1 cellular context compared by ENCODE assay signal in genomic region chr17:45270828-45271418, GRCh38.
TF ChIP-seq lines count a peak whose summit lies in the region.

No MANE protein-coding gene starts in this region.

TF ChIP-seq in GM12878, 131 proteins besides CTCF, POLR2A, EP300 and RAD21:
- TF ChIP-seq HDGF (IDR thresholded peaks at IDR 0.05) (no peak), PML (IDR thresholded peaks at IDR 0.05; ENCODE audit: low read length) (no peak), ATF2 (IDR thresholded peaks at IDR 0.05; ENCODE audit: low read length) (no peak), SIN3A (IDR thresholded peaks at IDR 0.05; ENCODE audit: low read depth, low read length) (no peak), REST (IDR thresholded peaks at IDR 0.05; ENCODE audit: low read depth, low read length) (no peak), SREBF1 (IDR thresholded peaks at IDR 0.05; ENCODE audit: low read length) (no peak), ZSCAN29 (IDR thresholded peaks at IDR 0.05) (no peak), POU2F2 (IDR thresholded peaks at IDR 0.05; ENCODE audit: borderline replicate concordance, low read depth, low read length) (no peak), ZNF384 (IDR thresholded peaks at IDR 0.05; ENCODE audit: borderline replicate concordance, low read depth, low read length) (no peak), PRDM15 (CRISPR knock-in tag; IDR thresholded peaks at IDR 0.05) (no peak), FOXK2 (IDR thresholded peaks at IDR 0.05) (no peak), RB1 (IDR thresholded peaks at IDR 0.05; ENCODE audit: borderline replicate concordance) (no peak), CBFB (IDR thresholded peaks at IDR 0.05; ENCODE audit: low read depth) (no peak), MYB (IDR thresholded peaks at IDR 0.05; ENCODE audit: borderline replicate concordance, low read depth, low read length) (no peak), CREB1 (IDR thresholded peaks at IDR 0.05; ENCODE audit: low read depth) (no peak), RELA (IDR thresholded peaks at IDR 0.05; ENCODE audit: borderline replicate concordance, partially characterized antibody) (no peak), BMI1 (IDR thresholded peaks at IDR 0.05; ENCODE audit: borderline replicate concordance) (no peak)
TF ChIP-seq in GM12878: peak in this region for 0.
